ENCODE assay signal across 1 cellular context in the genomic region with DNA sequence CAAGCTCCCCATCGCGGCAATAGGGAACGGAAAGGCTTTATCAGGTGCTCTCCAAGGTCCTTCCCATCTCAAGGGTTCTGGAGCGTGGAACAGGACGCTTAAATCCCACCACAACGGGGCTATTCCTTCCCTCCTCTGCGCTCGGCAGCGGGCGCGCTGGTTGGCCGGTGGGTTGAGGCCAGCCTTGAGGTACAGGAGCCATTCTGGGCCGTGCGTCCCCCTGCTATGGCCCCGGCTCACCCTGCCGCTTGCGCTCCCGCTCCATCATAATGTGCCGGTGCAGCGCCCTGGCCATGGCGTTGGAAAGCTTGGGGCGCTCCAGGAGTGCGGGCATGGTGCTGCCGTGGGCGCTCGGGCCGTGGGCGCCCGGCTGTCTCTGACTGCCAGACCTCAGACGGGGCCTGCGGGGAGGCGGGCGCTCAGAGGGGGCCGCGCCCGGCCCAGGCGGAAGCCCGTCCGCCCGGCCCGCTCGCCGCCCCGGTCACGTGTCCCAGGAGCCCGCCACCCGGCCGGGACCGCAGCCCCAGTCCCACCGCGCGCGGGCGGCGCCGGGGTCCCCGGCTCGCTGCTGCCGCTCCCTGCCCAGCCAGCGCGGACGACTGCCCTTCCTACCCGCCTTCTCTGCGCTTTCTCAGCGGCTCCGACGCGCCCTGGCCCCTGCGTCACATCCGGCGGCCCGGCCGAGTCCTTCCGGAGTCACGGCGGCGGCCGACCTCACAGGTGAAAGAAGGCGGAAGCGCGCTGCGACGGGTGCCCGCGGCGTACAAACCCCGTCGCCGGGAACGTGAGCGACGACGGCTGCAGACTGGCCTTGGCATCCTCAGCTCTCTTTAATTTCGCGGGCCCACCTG.
A peak's percentile ranks its signal among the peaks of the same experiment; 100 is the strongest.
TF ChIP-seq lines count a peak whose summit lies in the region.

A gene with protein sequence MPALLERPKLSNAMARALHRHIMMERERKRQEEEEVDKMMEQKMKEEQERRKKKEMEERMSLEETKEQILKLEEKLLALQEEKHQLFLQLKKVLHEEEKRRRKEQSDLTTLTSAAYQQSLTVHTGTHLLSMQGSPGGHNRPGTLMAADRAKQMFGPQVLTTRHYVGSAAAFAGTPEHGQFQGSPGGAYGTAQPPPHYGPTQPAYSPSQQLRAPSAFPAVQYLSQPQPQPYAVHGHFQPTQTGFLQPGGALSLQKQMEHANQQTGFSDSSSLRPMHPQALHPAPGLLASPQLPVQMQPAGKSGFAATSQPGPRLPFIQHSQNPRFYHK (minus strand): TSS at position 642 of the 851 bp plus-strand sequence. CDS start 308 bp downstream, at position 334.

TF ChIP-seq in GM12878, 131 proteins besides CTCF, POLR2A, EP300 and RAD21 (continued from another document):
- TF ChIP-seq, protein P1, sequence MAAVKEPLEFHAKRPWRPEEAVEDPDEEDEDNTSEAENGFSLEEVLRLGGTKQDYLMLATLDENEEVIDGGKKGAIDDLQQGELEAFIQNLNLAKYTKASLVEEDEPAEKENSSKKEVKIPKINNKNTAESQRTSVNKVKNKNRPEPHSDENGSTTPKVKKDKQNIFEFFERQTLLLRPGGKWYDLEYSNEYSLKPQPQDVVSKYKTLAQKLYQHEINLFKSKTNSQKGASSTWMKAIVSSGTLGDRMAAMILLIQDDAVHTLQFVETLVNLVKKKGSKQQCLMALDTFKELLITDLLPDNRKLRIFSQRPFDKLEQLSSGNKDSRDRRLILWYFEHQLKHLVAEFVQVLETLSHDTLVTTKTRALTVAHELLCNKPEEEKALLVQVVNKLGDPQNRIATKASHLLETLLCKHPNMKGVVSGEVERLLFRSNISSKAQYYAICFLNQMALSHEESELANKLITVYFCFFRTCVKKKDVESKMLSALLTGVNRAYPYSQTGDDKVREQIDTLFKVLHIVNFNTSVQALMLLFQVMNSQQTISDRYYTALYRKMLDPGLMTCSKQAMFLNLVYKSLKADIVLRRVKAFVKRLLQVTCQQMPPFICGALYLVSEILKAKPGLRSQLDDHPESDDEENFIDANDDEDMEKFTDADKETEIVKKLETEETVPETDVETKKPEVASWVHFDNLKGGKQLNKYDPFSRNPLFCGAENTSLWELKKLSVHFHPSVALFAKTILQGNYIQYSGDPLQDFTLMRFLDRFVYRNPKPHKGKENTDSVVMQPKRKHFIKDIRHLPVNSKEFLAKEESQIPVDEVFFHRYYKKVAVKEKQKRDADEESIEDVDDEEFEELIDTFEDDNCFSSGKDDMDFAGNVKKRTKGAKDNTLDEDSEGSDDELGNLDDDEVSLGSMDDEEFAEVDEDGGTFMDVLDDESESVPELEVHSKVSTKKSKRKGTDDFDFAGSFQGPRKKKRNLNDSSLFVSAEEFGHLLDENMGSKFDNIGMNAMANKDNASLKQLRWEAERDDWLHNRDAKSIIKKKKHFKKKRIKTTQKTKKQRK (IDR thresholded peaks at IDR 0.05; ENCODE audit: low read depth, low read length) = no peak
- no peak for TF ChIP-seq WRNIP1 (IDR thresholded peaks at IDR 0.05; ENCODE audit: borderline replicate concordance, low read depth, low read length)
- TF ChIP-seq ASH2L (IDR thresholded peaks at IDR 0.05; ENCODE audit: borderline replicate concordance, low read depth) = no peak
- TF ChIP-seq, protein P2, sequence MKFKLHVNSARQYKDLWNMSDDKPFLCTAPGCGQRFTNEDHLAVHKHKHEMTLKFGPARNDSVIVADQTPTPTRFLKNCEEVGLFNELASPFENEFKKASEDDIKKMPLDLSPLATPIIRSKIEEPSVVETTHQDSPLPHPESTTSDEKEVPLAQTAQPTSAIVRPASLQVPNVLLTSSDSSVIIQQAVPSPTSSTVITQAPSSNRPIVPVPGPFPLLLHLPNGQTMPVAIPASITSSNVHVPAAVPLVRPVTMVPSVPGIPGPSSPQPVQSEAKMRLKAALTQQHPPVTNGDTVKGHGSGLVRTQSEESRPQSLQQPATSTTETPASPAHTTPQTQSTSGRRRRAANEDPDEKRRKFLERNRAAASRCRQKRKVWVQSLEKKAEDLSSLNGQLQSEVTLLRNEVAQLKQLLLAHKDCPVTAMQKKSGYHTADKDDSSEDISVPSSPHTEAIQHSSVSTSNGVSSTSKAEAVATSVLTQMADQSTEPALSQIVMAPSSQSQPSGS (IDR thresholded peaks at IDR 0.05; ENCODE audit: low read length) = no peak
- TF ChIP-seq, protein P3, sequence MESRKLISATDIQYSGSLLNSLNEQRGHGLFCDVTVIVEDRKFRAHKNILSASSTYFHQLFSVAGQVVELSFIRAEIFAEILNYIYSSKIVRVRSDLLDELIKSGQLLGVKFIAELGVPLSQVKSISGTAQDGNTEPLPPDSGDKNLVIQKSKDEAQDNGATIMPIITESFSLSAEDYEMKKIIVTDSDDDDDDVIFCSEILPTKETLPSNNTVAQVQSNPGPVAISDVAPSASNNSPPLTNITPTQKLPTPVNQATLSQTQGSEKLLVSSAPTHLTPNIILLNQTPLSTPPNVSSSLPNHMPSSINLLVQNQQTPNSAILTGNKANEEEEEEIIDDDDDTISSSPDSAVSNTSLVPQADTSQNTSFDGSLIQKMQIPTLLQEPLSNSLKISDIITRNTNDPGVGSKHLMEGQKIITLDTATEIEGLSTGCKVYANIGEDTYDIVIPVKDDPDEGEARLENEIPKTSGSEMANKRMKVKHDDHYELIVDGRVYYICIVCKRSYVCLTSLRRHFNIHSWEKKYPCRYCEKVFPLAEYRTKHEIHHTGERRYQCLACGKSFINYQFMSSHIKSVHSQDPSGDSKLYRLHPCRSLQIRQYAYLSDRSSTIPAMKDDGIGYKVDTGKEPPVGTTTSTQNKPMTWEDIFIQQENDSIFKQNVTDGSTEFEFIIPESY (IDR thresholded peaks at IDR 0.05) = no peak
- TF ChIP-seq, protein P4, sequence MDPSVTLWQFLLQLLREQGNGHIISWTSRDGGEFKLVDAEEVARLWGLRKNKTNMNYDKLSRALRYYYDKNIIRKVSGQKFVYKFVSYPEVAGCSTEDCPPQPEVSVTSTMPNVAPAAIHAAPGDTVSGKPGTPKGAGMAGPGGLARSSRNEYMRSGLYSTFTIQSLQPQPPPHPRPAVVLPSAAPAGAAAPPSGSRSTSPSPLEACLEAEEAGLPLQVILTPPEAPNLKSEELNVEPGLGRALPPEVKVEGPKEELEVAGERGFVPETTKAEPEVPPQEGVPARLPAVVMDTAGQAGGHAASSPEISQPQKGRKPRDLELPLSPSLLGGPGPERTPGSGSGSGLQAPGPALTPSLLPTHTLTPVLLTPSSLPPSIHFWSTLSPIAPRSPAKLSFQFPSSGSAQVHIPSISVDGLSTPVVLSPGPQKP (IDR thresholded peaks at IDR 0.05; ENCODE audit: low read depth, low read length) = peak; percentile 79
- TF ChIP-seq, protein P5, sequence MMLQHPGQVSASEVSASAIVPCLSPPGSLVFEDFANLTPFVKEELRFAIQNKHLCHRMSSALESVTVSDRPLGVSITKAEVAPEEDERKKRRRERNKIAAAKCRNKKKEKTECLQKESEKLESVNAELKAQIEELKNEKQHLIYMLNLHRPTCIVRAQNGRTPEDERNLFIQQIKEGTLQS (IDR thresholded peaks at IDR 0.05; ENCODE audit: borderline replicate concordance, extremely low read depth, low read depth, low read length) = 0 out of 2 replicates have a peak, but pooled peaks have one; percentile 14
- TF ChIP-seq PML (IDR thresholded peaks at IDR 0.05; ENCODE audit: low read length) = 0 out of 2 replicates have a peak, but pooled peaks have one; percentile 64
- TF ChIP-seq MTA3 (IDR thresholded peaks at IDR 0.05; ENCODE audit: borderline replicate concordance, low read length) = no peak
- peak; percentile 95 for TF ChIP-seq CREB1 (IDR thresholded peaks at IDR 0.05; ENCODE audit: low read depth)
- TF ChIP-seq IKZF2 (IDR thresholded peaks at IDR 0.05) = no peak
- no peak for TF ChIP-seq RFX5 (IDR thresholded peaks at IDR 0.05; ENCODE audit: low read depth, low read length)
- TF ChIP-seq CHD1 (IDR thresholded peaks at IDR 0.05; ENCODE audit: low read depth, low read length) = no peak
- no peak for TF ChIP-seq CBX5 (IDR thresholded peaks at IDR 0.05; ENCODE audit: low read depth)
- no peak for TF ChIP-seq FOS (IDR thresholded peaks at IDR 0.05; ENCODE audit: borderline replicate concordance, extremely low read depth, insufficient read length)
- TF ChIP-seq PAX5 (IDR thresholded peaks at IDR 0.05; ENCODE audit: borderline replicate concordance, low read depth, low read length) = peak; percentile 4; the same call in 1 of the 2 replicates
- TF ChIP-seq, protein P6, sequence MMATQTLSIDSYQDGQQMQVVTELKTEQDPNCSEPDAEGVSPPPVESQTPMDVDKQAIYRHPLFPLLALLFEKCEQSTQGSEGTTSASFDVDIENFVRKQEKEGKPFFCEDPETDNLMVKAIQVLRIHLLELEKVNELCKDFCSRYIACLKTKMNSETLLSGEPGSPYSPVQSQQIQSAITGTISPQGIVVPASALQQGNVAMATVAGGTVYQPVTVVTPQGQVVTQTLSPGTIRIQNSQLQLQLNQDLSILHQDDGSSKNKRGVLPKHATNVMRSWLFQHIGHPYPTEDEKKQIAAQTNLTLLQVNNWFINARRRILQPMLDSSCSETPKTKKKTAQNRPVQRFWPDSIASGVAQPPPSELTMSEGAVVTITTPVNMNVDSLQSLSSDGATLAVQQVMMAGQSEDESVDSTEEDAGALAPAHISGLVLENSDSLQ (IDR thresholded peaks at IDR 0.05) = peak; percentile 53; the same call in 1 of the 2 replicates
- no peak for TF ChIP-seq CHD4 (IDR thresholded peaks at IDR 0.05)
- TF ChIP-seq YY1 (IDR thresholded peaks at IDR 0.05; ENCODE audit: low read depth, low read length) = peak; percentile 80
- peak; percentile 92 for TF ChIP-seq LARP7 (IDR thresholded peaks at IDR 0.05)
- TF ChIP-seq SRF (IDR thresholded peaks at IDR 0.05; ENCODE audit: low read depth in 2 of 2, low read length in 2 of 2) = peak in 1 of 2 experiments; percentile 47; a peak in 1 of 4 replicates
- TF ChIP-seq ZZZ3 (IDR thresholded peaks at IDR 0.05; ENCODE audit: control insufficient read depth, insufficient read length, low read depth) = no peak
- no peak for TF ChIP-seq TARDBP (IDR thresholded peaks at IDR 0.05; ENCODE audit: borderline replicate concordance)
- TF ChIP-seq NFXL1 (IDR thresholded peaks at IDR 0.05; ENCODE audit: borderline replicate concordance) = no peak
- TF ChIP-seq CHD2 (IDR thresholded peaks at IDR 0.05; ENCODE audit: borderline replicate concordance, low read depth, low read length) = peak; percentile 76
- no peak; the same call in 1 of the 2 replicates for TF ChIP-seq CBFB (IDR thresholded peaks at IDR 0.05; ENCODE audit: low read depth)
- TF ChIP-seq, protein P7, sequence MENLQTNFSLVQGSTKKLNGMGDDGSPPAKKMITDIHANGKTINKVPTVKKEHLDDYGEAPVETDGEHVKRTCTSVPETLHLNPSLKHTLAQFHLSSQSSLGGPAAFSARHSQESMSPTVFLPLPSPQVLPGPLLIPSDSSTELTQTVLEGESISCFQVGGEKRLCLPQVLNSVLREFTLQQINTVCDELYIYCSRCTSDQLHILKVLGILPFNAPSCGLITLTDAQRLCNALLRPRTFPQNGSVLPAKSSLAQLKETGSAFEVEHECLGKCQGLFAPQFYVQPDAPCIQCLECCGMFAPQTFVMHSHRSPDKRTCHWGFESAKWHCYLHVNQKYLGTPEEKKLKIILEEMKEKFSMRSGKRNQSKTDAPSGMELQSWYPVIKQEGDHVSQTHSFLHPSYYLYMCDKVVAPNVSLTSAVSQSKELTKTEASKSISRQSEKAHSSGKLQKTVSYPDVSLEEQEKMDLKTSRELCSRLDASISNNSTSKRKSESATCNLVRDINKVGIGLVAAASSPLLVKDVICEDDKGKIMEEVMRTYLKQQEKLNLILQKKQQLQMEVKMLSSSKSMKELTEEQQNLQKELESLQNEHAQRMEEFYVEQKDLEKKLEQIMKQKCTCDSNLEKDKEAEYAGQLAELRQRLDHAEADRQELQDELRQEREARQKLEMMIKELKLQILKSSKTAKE (IDR thresholded peaks at IDR 0.05; ENCODE audit: low read depth, poor library complexity, severe bottlenecking) = no peak
- TF ChIP-seq HDGF (IDR thresholded peaks at IDR 0.05) = no peak
- TF ChIP-seq, protein P8, sequence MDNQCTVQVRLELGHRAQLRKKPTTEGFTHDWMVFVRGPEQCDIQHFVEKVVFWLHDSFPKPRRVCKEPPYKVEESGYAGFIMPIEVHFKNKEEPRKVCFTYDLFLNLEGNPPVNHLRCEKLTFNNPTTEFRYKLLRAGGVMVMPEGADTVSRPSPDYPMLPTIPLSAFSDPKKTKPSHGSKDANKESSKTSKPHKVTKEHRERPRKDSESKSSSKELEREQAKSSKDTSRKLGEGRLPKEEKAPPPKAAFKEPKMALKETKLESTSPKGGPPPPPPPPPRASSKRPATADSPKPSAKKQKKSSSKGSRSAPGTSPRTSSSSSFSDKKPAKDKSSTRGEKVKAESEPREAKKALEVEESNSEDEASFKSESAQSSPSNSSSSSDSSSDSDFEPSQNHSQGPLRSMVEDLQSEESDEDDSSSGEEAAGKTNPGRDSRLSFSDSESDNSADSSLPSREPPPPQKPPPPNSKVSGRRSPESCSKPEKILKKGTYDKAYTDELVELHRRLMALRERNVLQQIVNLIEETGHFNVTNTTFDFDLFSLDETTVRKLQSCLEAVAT (IDR thresholded peaks at IDR 0.05) = no peak
